ENCODE assay signal across 8 cellular contexts in genomic region chr14:73457050-73457934, GRCh38.
DNase-seq lines count a peak whose midpoint lies in the region; ATAC-seq and TF ChIP-seq lines count a peak whose summit lies in the region.

No MANE protein-coding gene starts in this region.

- DNase-seq in ACHN (peak; percentile 42), kidney tubule cell (ENCODE audit: low spot score) (peak; percentile 62), NCI-H2029 treated with DMSO at 0.1 percent for 48 hours (lab: John Stamatoyannopoulos, UW) (no peak), NCI-H1436 (lab: John Stamatoyannopoulos, UW) (no peak)
- DNase-seq in central memory CD8-positive, alpha-beta T cell (ENCODE audit: low spot score in 2 of 2): no peak
- DNase-seq in stimulated activated effector memory CD8-positive, alpha-beta T cell treated with anti-CD3 and anti-CD28 coated beads, Interleukin-12 subunit alpha, Interleukin-12 subunit beta, amount 100 ng/mL, for 72 hours (ENCODE audit: low spot score in 2 of 2): peak; percentile 13 to 67

- H3K4me3 Mint-ChIP-seq in central memory CD8-positive, alpha-beta T cell: peak overlapping the region; percentile 96
- peak overlapping the region; percentile 88 for H3K4me3 Mint-ChIP-seq in stimulated activated effector memory CD8-positive, alpha-beta T cell treated with anti-CD3 and anti-CD28 coated beads, Interleukin-12 subunit alpha, Interleukin-12 subunit beta, amount 100 ng/mL, for 72 hours

- in situ Hi-C loops in ACHN (cut with HindIII; ENCODE audit: low pct_ligation_motif_present, low pct_unique_long_range_greater_than_20kb, low sequenced_read_pairs): loop anchor here (25.0 kb wide), 2 partner anchors 170 to 295 kb away; no protein-coding TSS in a partner anchor

- peaks cover 48% of the 10 kb centered on the region for H3K4me1 Mint-ChIP-seq in central memory CD8-positive, alpha-beta T cell
- H3K4me1 Mint-ChIP-seq in stimulated activated effector memory CD8-positive, alpha-beta T cell treated with anti-CD3 and anti-CD28 coated beads, Interleukin-12 subunit alpha, Interleukin-12 subunit beta, amount 100 ng/mL, for 72 hours: peaks cover 60% of the 10 kb centered on the region

- no peaks in the 10 kb centered on the region for H3K27me3 Mint-ChIP-seq in central memory CD8-positive, alpha-beta T cell

- ATAC-seq in GM18909 (IDR thresholded peaks at IDR 0.05; ENCODE audit: poor library complexity, unreplicated experiment) (peak; percentile 0), SK-N-SH treated with all-trans-retinoic acid at 6 μM for 48 hours (peak; percentile 10)
- ATAC-seq in central memory CD8-positive, alpha-beta T cell (replicated peaks; ENCODE audit: extremely low read depth, poor library complexity, severe bottlenecking): no peak
- no peak for ATAC-seq in stimulated activated effector memory CD8-positive, alpha-beta T cell treated with anti-CD3 and anti-CD28 coated beads, Interleukin-12 subunit alpha, Interleukin-12 subunit beta, amount 100 ng/mL, for 72 hours

- H3K36me3 Mint-ChIP-seq in central memory CD8-positive, alpha-beta T cell (ENCODE audit: insufficient read depth): peaks cover 12% of the 10 kb centered on the region
- H3K36me3 Mint-ChIP-seq in stimulated activated effector memory CD8-positive, alpha-beta T cell treated with anti-CD3 and anti-CD28 coated beads, Interleukin-12 subunit alpha, Interleukin-12 subunit beta, amount 100 ng/mL, for 72 hours: peaks cover 17% of the 10 kb centered on the region

- no peaks in the 10 kb centered on the region for H3K9me3 Mint-ChIP-seq in central memory CD8-positive, alpha-beta T cell
- H3K9me3 Mint-ChIP-seq in stimulated activated effector memory CD8-positive, alpha-beta T cell treated with anti-CD3 and anti-CD28 coated beads, Interleukin-12 subunit alpha, Interleukin-12 subunit beta, amount 100 ng/mL, for 72 hours: no peaks in the 10 kb centered on the region

- H3K27ac Mint-ChIP-seq in central memory CD8-positive, alpha-beta T cell (ENCODE audit: low read depth): peak overlapping the region; percentile 92
- peak overlapping the region; percentile 95 for H3K27ac Mint-ChIP-seq in stimulated activated effector memory CD8-positive, alpha-beta T cell treated with anti-CD3 and anti-CD28 coated beads, Interleukin-12 subunit alpha, Interleukin-12 subunit beta, amount 100 ng/mL, for 72 hours

TF ChIP-seq in SK-N-SH treated with all-trans-retinoic acid at 6 μM for 48 hours, 23 proteins besides CTCF, POLR2A, EP300 and RAD21:
- TF ChIP-seq, protein P1, sequence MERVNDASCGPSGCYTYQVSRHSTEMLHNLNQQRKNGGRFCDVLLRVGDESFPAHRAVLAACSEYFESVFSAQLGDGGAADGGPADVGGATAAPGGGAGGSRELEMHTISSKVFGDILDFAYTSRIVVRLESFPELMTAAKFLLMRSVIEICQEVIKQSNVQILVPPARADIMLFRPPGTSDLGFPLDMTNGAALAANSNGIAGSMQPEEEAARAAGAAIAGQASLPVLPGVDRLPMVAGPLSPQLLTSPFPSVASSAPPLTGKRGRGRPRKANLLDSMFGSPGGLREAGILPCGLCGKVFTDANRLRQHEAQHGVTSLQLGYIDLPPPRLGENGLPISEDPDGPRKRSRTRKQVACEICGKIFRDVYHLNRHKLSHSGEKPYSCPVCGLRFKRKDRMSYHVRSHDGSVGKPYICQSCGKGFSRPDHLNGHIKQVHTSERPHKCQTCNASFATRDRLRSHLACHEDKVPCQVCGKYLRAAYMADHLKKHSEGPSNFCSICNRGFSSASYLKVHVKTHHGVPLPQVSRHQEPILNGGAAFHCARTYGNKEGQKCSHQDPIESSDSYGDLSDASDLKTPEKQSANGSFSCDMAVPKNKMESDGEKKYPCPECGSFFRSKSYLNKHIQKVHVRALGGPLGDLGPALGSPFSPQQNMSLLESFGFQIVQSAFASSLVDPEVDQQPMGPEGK (CRISPR knock-in tag; IDR thresholded peaks at IDR 0.05; ENCODE audit: borderline replicate concordance): 0 out of 2 replicates have a peak, but pooled peaks have one; percentile 13
- TF ChIP-seq TSHZ2 (CRISPR knock-in tag; IDR thresholded peaks at IDR 0.05) (no peak), ZFP3 (CRISPR knock-in tag; IDR thresholded peaks at IDR 0.05) (0 out of 2 replicates have a peak, but pooled peaks have one; percentile 21), ZC3H10 (CRISPR knock-in tag; IDR thresholded peaks at IDR 0.05) (no peak)

Comparison
In these comparisons a context has a peak if more than half of its experiments do, and no peak if none do; other contexts are left out.
1. DNase-seq: peak in ACHN (single experiment), kidney tubule cell (single experiment) and stimulated activated effector memory CD8-positive, alpha-beta T cell treated with anti-CD3 and anti-CD28 coated beads, Interleukin-12 subunit alpha, Interleukin-12 subunit beta, amount 100 ng/mL, for 72 hours (2 of 2); none in central memory CD8-positive, alpha-beta T cell (0 of 2), NCI-H2029 treated with DMSO at 0.1 percent for 48 hours (single experiment) and NCI-H1436 (single experiment).
2. ATAC-seq: peak in GM18909 (single experiment) and SK-N-SH treated with all-trans-retinoic acid at 6 μM for 48 hours (single experiment); none in central memory CD8-positive, alpha-beta T cell (single experiment) and stimulated activated effector memory CD8-positive, alpha-beta T cell treated with anti-CD3 and anti-CD28 coated beads, Interleukin-12 subunit alpha, Interleukin-12 subunit beta, amount 100 ng/mL, for 72 hours (single experiment).